Comparison of ENCODE assay signal across 1 cellular context in the genomic region with DNA sequence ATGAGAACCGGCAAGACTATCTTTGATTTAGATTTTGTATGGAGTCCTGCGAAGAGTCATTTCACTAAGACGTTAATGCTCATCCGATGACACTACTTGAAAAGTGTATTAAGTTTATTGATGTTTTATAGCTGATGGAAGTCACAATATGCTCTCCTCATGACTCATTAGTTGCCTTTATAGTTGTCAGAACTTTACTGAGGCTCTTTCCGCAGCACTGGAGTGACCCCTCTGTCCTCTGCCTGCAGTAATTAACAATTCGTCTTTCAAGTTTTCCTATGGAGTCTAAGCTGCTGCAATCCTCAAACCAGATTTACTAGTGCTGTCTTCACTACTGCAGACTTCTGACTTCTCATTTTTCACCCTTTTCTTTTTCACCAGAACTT.
TF ChIP-seq lines count a peak whose summit lies in the region.

No MANE protein-coding gene starts in this region.

TF ChIP-seq in HepG2, 621 proteins besides CTCF, POLR2A, EP300 and RAD21:
- no peak for TF ChIP-seq ISX (CRISPR knock-in tag; conservative IDR thresholded peaks at IDR 0.05)
- no peak for TF ChIP-seq ZNF530 (CRISPR knock-in tag; IDR thresholded peaks at IDR 0.05; ENCODE audit: low read depth)
- TF ChIP-seq ZFP36L2 (CRISPR knock-in tag; IDR thresholded peaks at IDR 0.05) = no peak
- no peak for TF ChIP-seq ZNF282 (IDR thresholded peaks at IDR 0.05; ENCODE audit: partially characterized antibody)
- TF ChIP-seq FOXO1 (CRISPR knock-in tag; IDR thresholded peaks at IDR 0.05) = no peak
- no peak for TF ChIP-seq AHR (CRISPR knock-in tag; IDR thresholded peaks at IDR 0.05)
- TF ChIP-seq ZNF383 (CRISPR knock-in tag; IDR thresholded peaks at IDR 0.05; ENCODE audit: borderline replicate concordance) = no peak
- no peak for TF ChIP-seq SMAD3 (CRISPR knock-in tag; IDR thresholded peaks at IDR 0.05)
- TF ChIP-seq ZMYM3 (CRISPR knock-in tag; IDR thresholded peaks at IDR 0.05) = no peak
